8 cellular contexts compared by ENCODE assay signal in genomic region chr12:100128509-100128908, GRCh38. TPM values are rescaled to one million over a fixed set of nuclear protein-coding genes. Genes with fewer than 3 reads are reported as not detected.
DNase-seq lines count a peak whose midpoint lies in the region; ATAC-seq and TF ChIP-seq lines count a peak whose summit lies in the region.

No MANE protein-coding gene starts in this region.

- H3K36me3 ChIP-seq in CD4-positive, alpha-beta memory T cell (ENCODE audit: insufficient read depth, low read length) = no peaks in the 10 kb centered on the region
- H3K36me3 ChIP-seq in IMR-90 (ENCODE audit: control insufficient read depth, insufficient read depth, low read length) = no peaks in the 10 kb centered on the region
- no peaks in the 10 kb centered on the region for H3K36me3 ChIP-seq in adipocyte (ENCODE audit: control insufficient read depth, insufficient read depth, low read length, severe bottlenecking)

- H3K4me3 Mint-ChIP-seq in CD4-positive, alpha-beta memory T cell = no peak overlapping the region

- POLR2A ChIA-PET in CD4-positive, alpha-beta memory T cell (lab: Charles Lee; ENCODE audit: partially characterized antibody) = no interaction called here
- POLR2A ChIA-PET in IMR-90 (lab: Charles Lee; ENCODE audit: unreplicated experiment) = no interaction called here

- intact Hi-C loops in CD4-positive, alpha-beta memory T cell (cut with micrococcal nuclease) = no loop called here
- intact Hi-C loops in IMR-90 (cut with micrococcal nuclease) = no loop called here

- H2BK5ac ChIP-seq in IMR-90 (ENCODE audit: low read depth, low read length, poor library complexity, severe bottlenecking) = peak overlapping the region; percentile 75

- H3K4me1 Mint-ChIP-seq in CD4-positive, alpha-beta memory T cell = peaks cover 15 to 33% (median 24%) of the 10 kb centered on the region in 4 donors

- no peaks in the 10 kb centered on the region for H3K27me3 ChIP-seq in CD4-positive, alpha-beta memory T cell (ENCODE audit: insufficient read depth, low read length)
- H3K27me3 ChIP-seq in IMR-90 (ENCODE audit: control insufficient read depth, insufficient read depth, low read length) (no peaks in the 10 kb centered on the region), adipocyte (replicated peaks; ENCODE audit: control insufficient read depth, insufficient read depth, low read length) (no peaks in the 10 kb centered on the region)

- H3K9me3 ChIP-seq in CD4-positive, alpha-beta memory T cell (ENCODE audit: control insufficient read depth in 1 of 2, low read length in 2 of 2) = no peaks in the 10 kb centered on the region
- H3K9me3 ChIP-seq in IMR-90 (ENCODE audit: control insufficient read depth, insufficient read depth, low read length) = peaks cover 3% of the 10 kb centered on the region; the same call in 1 of the 2 replicates
- H3K9me3 ChIP-seq in adipocyte (ENCODE audit: control insufficient read depth, low read length) = no peaks in the 10 kb centered on the region

- BruUV-seq in IMR-90 (replicated peaks; lab: Mats Ljungman, UMichigan) = no TSS peak

- no peak overlapping the region for H4K5ac ChIP-seq in IMR-90 (ENCODE audit: low read depth, low read length)

- H3K9me3 Mint-ChIP-seq in CD4-positive, alpha-beta memory T cell = peaks cover 0 to 8% (median 0%) of the 10 kb centered on the region in 8 donors

- no peaks in the 10 kb centered on the region for H3K27me3 Mint-ChIP-seq in CD4-positive, alpha-beta memory T cell

- peak overlapping the region; percentile 65; the same call in 1 of the 2 replicates for H2BK120ac ChIP-seq in IMR-90 (ENCODE audit: low read depth, low read length)

- H2AFZ ChIP-seq in IMR-90 (replicated peaks; ENCODE audit: low read length, poor library complexity) = peak overlapping the region; percentile 63

- H4K20me1 ChIP-seq in IMR-90 (ENCODE audit: insufficient read depth, low read length) = peaks cover 13% of the 10 kb centered on the region

- peak overlapping the region; percentile 52 for H2AK9ac ChIP-seq in IMR-90 (replicated peaks; ENCODE audit: low read depth, low read length, poor library complexity)

- in situ Hi-C loops in IMR-90 (cut with MboI; ENCODE audit: low sequenced_read_pairs) = no loop called here

- no peak for TF ChIP-seq POLR2A in IMR-90 (IDR thresholded peaks at IDR 0.05; ENCODE audit: low read depth, low read length)

- H3K27ac ChIP-seq in CD4-positive, alpha-beta memory T cell (ENCODE audit: low read depth, low read length) = no peak overlapping the region
- peak overlapping the region; percentile 89; the same call in 1 of the 2 replicates for H3K27ac ChIP-seq in IMR-90 (ENCODE audit: insufficient read depth, low read length)

- CTCF ChIA-PET in CD4-positive, alpha-beta memory T cell (lab: Charles Lee; ENCODE audit: partially characterized antibody) = interaction anchor here (1.5 to 2.2 kb wide), 2 partner anchors 10 to 27 kb away, joined by 4 to 8 read pairs; no protein-coding TSS in a partner anchor
- CTCF ChIA-PET in IMR-90 (lab: Yijun Ruan, JAX) = interaction anchor here (0.6 to 2.5 kb wide), 4 partner anchors 11 to 68 kb away, joined by 3 to 13 read pairs (median 5); no protein-coding TSS in a partner anchor

- peaks cover 12% of the 10 kb centered on the region for H3K4me1 ChIP-seq in CD4-positive, alpha-beta memory T cell (ENCODE audit: insufficient read depth, low read length)
- H3K4me1 ChIP-seq in IMR-90 (ENCODE audit: control insufficient read depth, insufficient read depth, low read length) (peaks cover 13% of the 10 kb centered on the region), adipocyte (ENCODE audit: control insufficient read depth, insufficient read depth, low read length) (peaks cover 52% of the 10 kb centered on the region)

- no CpG with 5 or more reads among the region's 1 CpG for WGBS in IMR-90 (ENCODE audit: extremely low coverage in 2 of 2, insufficient read length in 1 of 2), 2 experiments

- H3K9me1 ChIP-seq in IMR-90 (ENCODE audit: insufficient read depth, low read length) = peaks cover 9% of the 10 kb centered on the region

- peak overlapping the region; percentile 41; the same call in 1 of the 2 replicates for H3K56ac ChIP-seq in IMR-90 (ENCODE audit: extremely low read depth, insufficient read depth, low read length)

- no peak overlapping the region for H2BK15ac ChIP-seq in IMR-90 (ENCODE audit: low read depth, low read length)

- peak overlapping the region; percentile 14; the same call in 1 of the 2 replicates for H2BK20ac ChIP-seq in IMR-90 (ENCODE audit: low read depth, low read length)

- H3K18ac ChIP-seq in IMR-90 (ENCODE audit: low read depth, low read length) = no peak overlapping the region

- peak overlapping the region; percentile 72 for H3K4ac ChIP-seq in IMR-90 (ENCODE audit: low read depth, low read length)

- dilution Hi-C loops in IMR-90 (cut with HindIII; ENCODE audit: low sequenced_read_pairs, unreplicated experiment) = no loop called here

- TF ChIP-seq RAD21 in IMR-90 (IDR thresholded peaks at IDR 0.05; ENCODE audit: low read length) = no peak; the same call in 1 of the 2 replicates

- peak overlapping the region; percentile 41 for H3K4me2 ChIP-seq in IMR-90 (ENCODE audit: low read depth, low read length)

- peak overlapping the region; percentile 84; the same call in 1 of the 2 replicates for H3K14ac ChIP-seq in IMR-90 (replicated peaks; ENCODE audit: low read depth, low read length)

- peak overlapping the region in 1 of 2 experiments; percentile 33; a peak in 2 of 4 replicates for H4K8ac ChIP-seq in IMR-90 (ENCODE audit: low read depth in 2 of 2, low read length in 2 of 2)

- H3K23ac ChIP-seq in IMR-90 (ENCODE audit: low read depth, low read length) = peak overlapping the region; percentile 79; the same call in 1 of the 2 replicates

- H2AK5ac ChIP-seq in IMR-90 (ENCODE audit: low read depth, low read length) = peak overlapping the region; percentile 70; the same call in 1 of the 2 replicates

- H3K79me1 ChIP-seq in IMR-90 (ENCODE audit: low read depth in 1 of 2, low read length in 2 of 2) = peaks cover 20 to 56% of the 10 kb centered on the region in 2 experiments

- H4K91ac ChIP-seq in IMR-90 (ENCODE audit: insufficient read depth, low read depth, low read length) = peak overlapping the region; percentile 32; the same call in 1 of the 2 replicates

- H3K9ac ChIP-seq in IMR-90 (ENCODE audit: low read depth, low read length) (0 out of 2 replicates have a peak overlapping the region, but pooled peaks have one; percentile 45), adipocyte (ENCODE audit: low read length) (peak overlapping the region; percentile 78)

- no peak overlapping the region for H3K4me3 ChIP-seq in CD4-positive, alpha-beta memory T cell (ENCODE audit: low read length in 2 of 2)
- H3K4me3 ChIP-seq in IMR-90 (ENCODE audit: insufficient read depth, low read depth, low read length) (no peak overlapping the region), adipocyte (ENCODE audit: low read length) (peak overlapping the region; percentile 68)

- ATAC-seq in IMR-90 (ENCODE audit: low read depth) (peak; percentile 68), GM18867 (IDR thresholded peaks at IDR 0.05; ENCODE audit: unreplicated experiment) (no peak), HG02884 (IDR thresholded peaks at IDR 0.05; ENCODE audit: unreplicated experiment) (no peak)

- no peak for DNase-seq in CD4-positive, alpha-beta memory T cell
- peak; percentile 41 for DNase-seq in IMR-90
- DNase-seq in adipocyte (ENCODE audit: low read depth) = peak; percentile 82
- DNase-seq in inferior parietal cortex (ENCODE audit: extremely low spot score) = peak; percentile 34
- no peak for DNase-seq in cortex of kidney (lab: John Stamatoyannopoulos, UW)
- DNase-seq in retina = no peak

- TF ChIP-seq CTCF in IMR-90 (conservative IDR thresholded peaks at IDR 0.05; ENCODE audit: low read depth, low read length) = peak; percentile 40

- H3K36me3 Mint-ChIP-seq in CD4-positive, alpha-beta memory T cell = peaks cover 0 to 6% of the 10 kb centered on the region in 2 donors

- H3K27ac Mint-ChIP-seq in CD4-positive, alpha-beta memory T cell = peak overlapping the region in 4 of 7 donors; percentile 31 to 77 (median 70)

TF ChIP-seq in IMR-90, 13 proteins besides CTCF, POLR2A, EP300 and RAD21:
- TF ChIP-seq MXI1 (IDR thresholded peaks at IDR 0.05; ENCODE audit: borderline replicate concordance, low read depth, low read length) (no peak), CEBPB (IDR thresholded peaks at IDR 0.05; ENCODE audit: low read depth, low read length) (peak; percentile 87), MAZ (IDR thresholded peaks at IDR 0.05; ENCODE audit: borderline replicate concordance, low read depth, low read length) (no peak), CHD1 (IDR thresholded peaks at IDR 0.05; ENCODE audit: low read depth, low read length) (no peak), RCOR1 (IDR thresholded peaks at IDR 0.05; ENCODE audit: insufficient replicate concordance, low read length) (no peak)

RNA-seq across cellular contexts. Expression of gene BLTP3B, which starts 14.2 kb away (rescaled TPM):
- total RNA-seq in CD4-positive, alpha-beta memory T cell = 10 to 100 TPM; 16.2 to 16.8 TPM
- polyA plus RNA-seq in CD4-positive, alpha-beta memory T cell = 10 to 100 TPM; 11.0 to 14.8 TPM
- total RNA-seq in IMR-90 (2012; rRNA removed) = 38.7 and 44.7 TPM in 2 replicates
- 8.9 and 10.6 TPM in 2 replicates for polyA plus RNA-seq in IMR-90 (2012; rRNA removed)
- 1.4 and 1.6 TPM in 2 replicates for polyA plus RNA-seq in IMR-90 (2012; cell fraction: cytosol; rRNA removed)
- 0.51 and 4.5 TPM in 2 replicates for polyA plus RNA-seq in IMR-90 (2012; cell fraction: nucleus; rRNA removed; ENCODE audit: low replicate concordance)

Comparison
In these comparisons a context has a peak if more than half of its experiments do, and no peak if none do; other contexts are left out.
1. DNase-seq: peak in IMR-90 (single experiment), adipocyte (single experiment) and inferior parietal cortex (single experiment); none in CD4-positive, alpha-beta memory T cell (0 of 5), cortex of kidney (single experiment) and retina (single experiment).